In the genomic region with DNA sequence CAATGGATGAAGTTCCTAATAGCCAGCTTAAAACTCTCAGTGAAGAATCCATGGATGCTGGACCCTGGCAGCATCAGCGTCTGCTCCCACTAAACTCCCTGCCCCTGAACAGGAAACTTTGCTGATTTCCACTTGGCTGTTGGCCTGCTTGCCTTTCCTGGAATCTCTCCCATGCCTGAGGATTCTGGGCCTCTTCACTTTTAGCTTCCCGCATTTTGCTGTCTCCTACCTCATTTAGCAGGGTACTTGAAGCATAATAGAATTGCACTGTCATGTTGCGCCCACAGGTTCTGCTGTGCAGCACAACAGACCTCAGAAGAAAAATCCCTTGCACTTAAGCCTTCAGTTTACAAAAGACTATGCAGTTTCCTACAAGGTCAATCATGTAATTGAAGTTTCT, we compare ENCODE assay signal across 1 cellular context.
TF ChIP-seq lines count a peak whose summit lies in the region.

No MANE protein-coding gene starts in this region.

TF ChIP-seq in endothelial cell of umbilical vein, 7 proteins besides CTCF, POLR2A, EP300 and RAD21 (continued from another document):
- TF ChIP-seq EZH2 (IDR thresholded peaks at IDR 0.05; ENCODE audit: borderline replicate concordance, low read depth, low read length, severe bottlenecking) (no peak), JUN (IDR thresholded peaks at IDR 0.05; ENCODE audit: borderline replicate concordance, insufficient read depth, insufficient read length, low read depth) (no peak), POLR2AphosphoS5 (IDR thresholded peaks at IDR 0.05; ENCODE audit: insufficient read depth, low read depth, low read length) (no peak), GATA2 (IDR thresholded peaks at IDR 0.05; ENCODE audit: insufficient read depth, insufficient read length, low read depth, low read length) (no peak)
- TF ChIP-seq, protein P1, sequence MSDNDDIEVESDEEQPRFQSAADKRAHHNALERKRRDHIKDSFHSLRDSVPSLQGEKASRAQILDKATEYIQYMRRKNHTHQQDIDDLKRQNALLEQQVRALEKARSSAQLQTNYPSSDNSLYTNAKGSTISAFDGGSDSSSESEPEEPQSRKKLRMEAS (IDR thresholded peaks at IDR 0.05; ENCODE audit: insufficient read depth, insufficient read length) = no peak
